In the genomic region with DNA sequence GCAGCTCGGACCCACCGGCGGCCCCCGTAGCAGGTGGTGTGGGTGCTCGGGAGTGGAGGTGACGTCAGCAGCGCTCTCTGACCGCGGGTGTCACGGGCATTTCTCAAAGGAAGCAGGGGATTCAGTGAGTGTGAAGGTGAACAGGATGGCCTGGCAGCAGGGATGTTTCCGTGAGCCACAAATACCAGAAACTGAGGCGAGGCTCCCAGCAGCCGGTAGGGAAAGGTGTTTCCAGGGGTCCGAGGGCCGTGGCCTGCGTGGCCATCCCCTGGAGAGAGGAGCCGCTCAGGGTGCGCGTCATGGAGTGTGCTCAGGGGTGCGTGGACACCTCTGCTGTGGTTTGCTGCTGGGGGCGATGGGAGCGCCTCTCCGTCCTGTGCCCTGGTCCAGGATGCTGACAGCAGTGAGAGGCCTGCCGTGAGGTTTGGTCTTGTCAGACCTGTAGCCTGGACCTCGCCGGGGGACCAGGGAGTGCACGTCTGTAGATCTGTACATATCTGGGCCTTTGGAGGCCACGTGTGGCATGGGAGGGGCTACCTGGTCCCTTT, we compare ENCODE assay signal across 35 cellular contexts. TPM values are rescaled to one million over a fixed set of nuclear protein-coding genes. Genes with fewer than 3 reads are reported as not detected.
"Had no signal": no experiment of that assay in that cellular context is flagged by ENCODE, and none has a peak within 500 bp of the region (broad histone marks: within the 10 kb centered on the region; RNA-seq: fewer than 3 reads in every experiment).

No MANE protein-coding gene starts in this region.

- H3K4me3 Mint-ChIP-seq: activated CD4-positive, alpha-beta T cell treated with anti-CD3 and anti-CD28 coated beads for 36 hours; activated CD4-positive, alpha-beta T cell treated with anti-CD3 and anti-CD28 coated beads, Interleukin-2, amount 10 ng/mL, durations not matched to agents 7 days and 5 days; activated CD8-positive, alpha-beta T cell treated with anti-CD3 and anti-CD28 coated beads, Interleukin-2, amount 10 ng/mL, durations not matched to agents 7 days and 5 days; activated naive CD4-positive, alpha-beta T cell treated with anti-CD3 and anti-CD28 coated beads, Interleukin-2, amount 50 U/mL, for 24 hours; activated naive CD8-positive, alpha-beta T cell treated with anti-CD3 and anti-CD28 coated beads, Interleukin-2, amount 10 ng/mL, durations not matched to agents 7 days and 5 days; activated T-cell treated with anti-CD3 and anti-CD28 coated beads, Interleukin-2, amount 50 U/mL, for 24 hours; WTC11 had no signal

- H3K27ac ChIP-seq: ascending aorta, Peyer's patch, SJCRH30, SK-N-MC had no signal

- H3K27me3 ChIP-seq: ascending aorta, MG63, Peyer's patch, SJCRH30 had no signal

- H3K36me3 ChIP-seq: MG63 had no signal

- H3K9me3 ChIP-seq: ascending aorta, MG63, Peyer's patch, SJCRH30 had no signal

- H3K4me1 Mint-ChIP-seq: activated CD4-positive, alpha-beta T cell treated with anti-CD3 and anti-CD28 coated beads for 36 hours; activated CD4-positive, alpha-beta T cell treated with anti-CD3 and anti-CD28 coated beads, Interleukin-2, amount 10 ng/mL, durations not matched to agents 7 days and 5 days; activated naive CD4-positive, alpha-beta T cell treated with anti-CD3 and anti-CD28 coated beads, Interleukin-2, amount 50 U/mL, for 24 hours; activated naive CD8-positive, alpha-beta T cell treated with anti-CD3 and anti-CD28 coated beads, Interleukin-2, amount 10 ng/mL, durations not matched to agents 7 days and 5 days; WTC11 had no signal

- H3K4me3 ChIP-seq: ascending aorta, MG63, Peyer's patch, SJCRH30, SK-N-MC had no signal

- DNase-seq: activated CD4-positive, alpha-beta T cell treated with anti-CD3 and anti-CD28 coated beads for 36 hours; activated CD4-positive, alpha-beta T cell treated with anti-CD3 and anti-CD28 coated beads, Interleukin-2, amount 10 ng/mL, durations not matched to agents 7 days and 5 days; activated CD4-positive, alpha-beta T cell treated with anti-CD3 and anti-CD28 coated beads, Interleukin-2, amount 50 U/mL, for 48 hours; activated CD8-positive, alpha-beta T cell treated with anti-CD3 and anti-CD28 coated beads, Interleukin-2, amount 10 ng/mL, durations not matched to agents 7 days and 5 days; activated gamma-delta T cell; activated naive CD4-positive, alpha-beta T cell treated with Interleukin-2 at 50 U/mL for 16 hours; activated naive CD8-positive, alpha-beta T cell treated with anti-CD3 and anti-CD28 coated beads, Interleukin-2, amount 10 ng/mL, durations not matched to agents 7 days and 5 days; activated T-cell treated with anti-CD3 and anti-CD28 coated beads, Interleukin-2, amount 50 U/mL, for 24 hours; amygdala; caudate nucleus; cerebellar nuclear complex; Karpas-422; KBM-7; MG63; NCI-H1048; NCI-H1105 treated with DMSO at 0.1 percent for 48 hours; NCI-H1436; NCI-H1694; NCI-H1930; NCI-H2081 treated with DMSO at 0.1 percent for 48 hours; NCI-H345; NCI-H524 treated with DMSO at 0.1 percent for 48 hours; Peyer's patch; SHP77; T1000 had no signal

- ATAC-seq: activated CD4-positive, alpha-beta T cell treated with anti-CD3 and anti-CD28 coated beads for 36 hours; activated CD4-positive, CD25-positive, alpha-beta regulatory T cell treated with anti-CD3 and anti-CD28 coated beads, Interleukin-2, amount 50 U/mL, for 24 hours; activated CD8-positive, alpha-beta T cell treated with anti-CD3 and anti-CD28 coated beads, Interleukin-2, amount 10 ng/mL, durations not matched to agents 7 days and 5 days; WTC11 had no signal

- H3K9me3 Mint-ChIP-seq: activated CD4-positive, alpha-beta T cell treated with anti-CD3 and anti-CD28 coated beads, Interleukin-2, amount 10 ng/mL, durations not matched to agents 7 days and 5 days; activated naive CD4-positive, alpha-beta T cell treated with anti-CD3 and anti-CD28 coated beads, Interleukin-2, amount 50 U/mL, for 24 hours; activated naive CD8-positive, alpha-beta T cell treated with anti-CD3 and anti-CD28 coated beads, Interleukin-2, amount 10 ng/mL, durations not matched to agents 7 days and 5 days; activated T-cell treated with anti-CD3 and anti-CD28 coated beads, Interleukin-2, amount 50 U/mL, for 24 hours; activated T-helper 2 cell treated with anti-CD3 and anti-CD28 coated beads, Interferon-gamma antibody, Interleukin-2, Interleukin-4, amounts not matched to agents 10 μg/mL and 5 μg/mL and 100 μg/mL, durations not matched to agents 14 hours and 24 hours and 36 hours; WTC11 had no signal

- H3K4me1 ChIP-seq: ascending aorta, Peyer's patch had no signal

- H3K27me3 Mint-ChIP-seq: activated CD4-positive, alpha-beta T cell treated with anti-CD3 and anti-CD28 coated beads for 36 hours; activated CD4-positive, alpha-beta T cell treated with anti-CD3 and anti-CD28 coated beads, Interleukin-2, amount 10 ng/mL, durations not matched to agents 7 days and 5 days; activated naive CD4-positive, alpha-beta T cell treated with anti-CD3 and anti-CD28 coated beads, Interleukin-2, amount 50 U/mL, for 24 hours; activated naive CD8-positive, alpha-beta T cell treated with anti-CD3 and anti-CD28 coated beads, Interleukin-2, amount 10 ng/mL, durations not matched to agents 7 days and 5 days; activated T-cell treated with anti-CD3 and anti-CD28 coated beads, Interleukin-2, amount 50 U/mL, for 24 hours had no signal

- H3K27ac Mint-ChIP-seq: activated CD4-positive, alpha-beta T cell treated with anti-CD3 and anti-CD28 coated beads for 36 hours; activated CD4-positive, alpha-beta T cell treated with anti-CD3 and anti-CD28 coated beads, Interleukin-2, amount 10 ng/mL, durations not matched to agents 7 days and 5 days; activated CD8-positive, alpha-beta T cell treated with anti-CD3 and anti-CD28 coated beads, Interleukin-2, amount 10 ng/mL, durations not matched to agents 7 days and 5 days; activated naive CD4-positive, alpha-beta T cell treated with anti-CD3 and anti-CD28 coated beads, Interleukin-2, amount 50 U/mL, for 24 hours; activated naive CD8-positive, alpha-beta T cell treated with anti-CD3 and anti-CD28 coated beads, Interleukin-2, amount 10 ng/mL, durations not matched to agents 7 days and 5 days; activated T-cell treated with anti-CD3 and anti-CD28 coated beads, Interleukin-2, amount 50 U/mL, for 24 hours; activated T-helper 2 cell treated with anti-CD3 and anti-CD28 coated beads, Interferon-gamma antibody, Interleukin-2, Interleukin-4, amounts not matched to agents 10 μg/mL and 5 μg/mL and 100 μg/mL, durations not matched to agents 14 hours and 24 hours and 36 hours; WTC11 had no signal

- H3K36me3 Mint-ChIP-seq: activated naive CD4-positive, alpha-beta T cell treated with anti-CD3 and anti-CD28 coated beads, Interleukin-2, amount 50 U/mL, for 24 hours; activated naive CD8-positive, alpha-beta T cell treated with anti-CD3 and anti-CD28 coated beads, Interleukin-2, amount 10 ng/mL, durations not matched to agents 7 days and 5 days; WTC11 had no signal

RNA-seq across cellular contexts. Expression of a gene that starts 10.2 kb away (rescaled TPM):
- total RNA-seq: activated CD4-positive, alpha-beta T cell treated with anti-CD3 and anti-CD28 coated beads for 36 hours; activated CD8-positive, alpha-beta T cell treated with anti-CD3 and anti-CD28 coated beads, Interleukin-2, amount 10 ng/mL, durations not matched to agents 7 days and 5 days; activated naive CD8-positive, alpha-beta T cell treated with anti-CD3 and anti-CD28 coated beads, Interleukin-2, amount 10 ng/mL, durations not matched to agents 7 days and 5 days; activated T-helper 2 cell treated with anti-CD3 and anti-CD28 coated beads, Interferon-gamma antibody, Interleukin-2, Interleukin-4, amounts not matched to agents 10 μg/mL and 5 μg/mL and 100 μg/mL, durations not matched to agents 14 hours and 24 hours and 36 hours; NCI-H460; Peyer's patch; T-helper 1 cell treated with Interleukin-12 subunit alpha and Interleukin-12 subunit beta and Interleukin-4 antibody, amounts not matched to agents 30 ng/mL and 1 ng/mL, for 36 hours; T-helper 2 cell treated with Interferon-gamma antibody and Interleukin-4, amounts not matched to agents 100 ng/mL and 5 ng/mL, for 36 hours had no signal

RNA-seq across cellular contexts. Expression of a gene that starts 31.6 kb away (rescaled TPM):
- total RNA-seq: activated CD4-positive, alpha-beta T cell treated with anti-CD3 and anti-CD28 coated beads for 36 hours; activated CD4-positive, alpha-beta T cell treated with anti-CD3 and anti-CD28 coated beads, Interleukin-2, amount 10 ng/mL, durations not matched to agents 7 days and 5 days; activated CD8-positive, alpha-beta T cell treated with anti-CD3 and anti-CD28 coated beads, Interleukin-2, amount 10 ng/mL, durations not matched to agents 7 days and 5 days; activated naive CD8-positive, alpha-beta T cell treated with anti-CD3 and anti-CD28 coated beads, Interleukin-2, amount 10 ng/mL, durations not matched to agents 7 days and 5 days; activated T-helper 2 cell treated with anti-CD3 and anti-CD28 coated beads, Interferon-gamma antibody, Interleukin-2, Interleukin-4, amounts not matched to agents 10 μg/mL and 5 μg/mL and 100 μg/mL, durations not matched to agents 14 hours and 24 hours and 36 hours; T-helper 1 cell treated with Interleukin-12 subunit alpha and Interleukin-12 subunit beta and Interleukin-4 antibody, amounts not matched to agents 30 ng/mL and 1 ng/mL, for 36 hours; T-helper 2 cell treated with Interferon-gamma antibody and Interleukin-4, amounts not matched to agents 100 ng/mL and 5 ng/mL, for 36 hours had no signal
